In the genomic region with DNA sequence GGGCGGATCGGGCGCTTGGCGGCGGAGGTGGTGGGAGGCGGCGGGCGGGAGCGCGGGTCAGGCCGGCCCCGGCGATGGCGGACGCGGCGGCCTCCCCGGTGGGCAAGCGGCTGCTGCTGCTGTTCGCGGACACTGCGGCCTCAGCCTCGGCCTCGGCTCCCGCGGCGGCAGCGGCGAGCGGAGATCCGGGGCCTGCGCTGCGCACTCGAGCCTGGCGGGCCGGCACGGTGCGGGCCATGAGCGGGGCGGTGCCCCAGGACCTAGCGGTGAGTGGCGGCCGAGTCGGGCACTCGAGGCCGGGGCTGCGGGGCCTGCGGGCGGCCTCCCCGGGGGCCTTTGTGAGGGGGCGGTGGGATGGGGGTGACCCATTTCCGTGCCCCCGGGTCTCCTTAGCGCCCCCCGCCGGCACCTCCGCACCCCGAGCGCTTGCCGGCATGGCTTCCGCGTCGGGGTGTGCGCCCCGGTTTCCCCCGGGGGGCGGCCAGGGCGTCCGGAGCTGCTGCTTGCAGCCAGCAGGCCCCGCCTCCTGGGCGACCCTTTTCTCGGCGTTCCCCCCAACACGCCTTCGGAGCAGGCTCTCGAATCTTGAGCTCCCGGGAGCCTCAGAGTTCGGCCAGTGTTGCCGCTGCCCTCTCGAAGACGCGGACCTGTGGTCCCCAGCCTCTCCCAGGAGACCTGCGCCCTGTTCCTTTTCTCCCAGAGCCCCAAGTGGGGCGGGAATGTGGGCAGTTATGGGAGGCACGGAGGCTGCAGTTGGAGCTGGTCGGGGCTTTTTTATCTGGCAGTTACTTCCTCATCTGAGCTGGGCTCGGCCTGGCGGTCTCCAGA, we compare ENCODE assay signal across 2 cellular contexts.
A peak's percentile ranks its signal among the peaks of the same experiment; 100 is the strongest.
TF ChIP-seq lines count a peak whose summit lies in the region.

No MANE protein-coding gene starts in this region.

TF ChIP-seq in HEK293, 187 proteins besides CTCF, POLR2A, EP300 and RAD21 (continues in another document):
- TF ChIP-seq ZNF843 (tag by site-specific recombination; IDR thresholded peaks at IDR 0.05) (0 out of 2 replicates have a peak, but pooled peaks have one; percentile 15), SP7 (tag by site-specific recombination; IDR thresholded peaks at IDR 0.05) (peak; percentile 37; the same call in 1 of the 2 replicates), ZNF366 (tag by site-specific recombination; conservative IDR thresholded peaks at IDR 0.05) (no peak), ZBTB7A (tag by site-specific recombination; IDR thresholded peaks at IDR 0.05; ENCODE audit: low read depth) (0 out of 2 replicates have a peak, but pooled peaks have one; percentile 45), SP2 (tag by site-specific recombination; IDR thresholded peaks at IDR 0.05) (peak; percentile 58), ZNF837 (tag by site-specific recombination; IDR thresholded peaks at IDR 0.05) (no peak), IKZF3 (tag by site-specific recombination; IDR thresholded peaks at IDR 0.05) (peak; percentile 43; the same call in 1 of the 2 replicates), ZFHX2 (tag by site-specific recombination; conservative IDR thresholded peaks at IDR 0.05) (peak; percentile 39), KLF10 (tag by site-specific recombination; IDR thresholded peaks at IDR 0.05) (0 out of 2 replicates have a peak, but pooled peaks have one; percentile 28), ZNF121 (tag by site-specific recombination; IDR thresholded peaks at IDR 0.05) (no peak), GLIS2 (tag by site-specific recombination; IDR thresholded peaks at IDR 0.05) (peak; percentile 90), SP3 (tag by site-specific recombination; IDR thresholded peaks at IDR 0.05) (peak; percentile 62; the same call in 1 of the 2 replicates), ZNF423 (tag by site-specific recombination; IDR thresholded peaks at IDR 0.05) (peak; percentile 65), ZBTB8A (tag by site-specific recombination; IDR thresholded peaks at IDR 0.05) (peak; percentile 97), ZNF561 (tag by site-specific recombination; IDR thresholded peaks at IDR 0.05; ENCODE audit: borderline replicate concordance) (0 out of 2 replicates have a peak, but pooled peaks have one; percentile 85), ZXDB (tag by site-specific recombination; IDR thresholded peaks at IDR 0.05) (peak; percentile 29), ZIC2 (tag by site-specific recombination; IDR thresholded peaks at IDR 0.05) (peak; percentile 25; the same call in 1 of the 2 replicates)
- TF ChIP-seq, protein P1, sequence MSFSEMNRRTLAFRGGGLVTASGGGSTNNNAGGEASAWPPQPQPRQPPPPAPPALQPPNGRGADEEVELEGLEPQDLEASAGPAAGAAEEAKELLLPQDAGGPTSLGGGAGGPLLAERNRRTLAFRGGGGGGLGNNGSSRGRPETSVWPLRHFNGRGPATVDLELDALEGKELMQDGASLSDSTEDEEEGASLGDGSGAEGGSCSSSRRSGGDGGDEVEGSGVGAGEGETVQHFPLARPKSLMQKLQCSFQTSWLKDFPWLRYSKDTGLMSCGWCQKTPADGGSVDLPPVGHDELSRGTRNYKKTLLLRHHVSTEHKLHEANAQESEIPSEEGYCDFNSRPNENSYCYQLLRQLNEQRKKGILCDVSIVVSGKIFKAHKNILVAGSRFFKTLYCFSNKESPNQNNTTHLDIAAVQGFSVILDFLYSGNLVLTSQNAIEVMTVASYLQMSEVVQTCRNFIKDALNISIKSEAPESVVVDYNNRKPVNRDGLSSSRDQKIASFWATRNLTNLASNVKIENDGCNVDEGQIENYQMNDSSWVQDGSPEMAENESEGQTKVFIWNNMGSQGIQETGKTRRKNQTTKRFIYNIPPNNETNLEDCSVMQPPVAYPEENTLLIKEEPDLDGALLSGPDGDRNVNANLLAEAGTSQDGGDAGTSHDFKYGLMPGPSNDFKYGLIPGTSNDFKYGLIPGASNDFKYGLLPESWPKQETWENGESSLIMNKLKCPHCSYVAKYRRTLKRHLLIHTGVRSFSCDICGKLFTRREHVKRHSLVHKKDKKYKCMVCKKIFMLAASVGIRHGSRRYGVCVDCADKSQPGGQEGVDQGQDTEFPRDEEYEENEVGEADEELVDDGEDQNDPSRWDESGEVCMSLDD (tag by site-specific recombination; IDR thresholded peaks at IDR 0.05) = peak; percentile 94
- TF ChIP-seq, protein P2, sequence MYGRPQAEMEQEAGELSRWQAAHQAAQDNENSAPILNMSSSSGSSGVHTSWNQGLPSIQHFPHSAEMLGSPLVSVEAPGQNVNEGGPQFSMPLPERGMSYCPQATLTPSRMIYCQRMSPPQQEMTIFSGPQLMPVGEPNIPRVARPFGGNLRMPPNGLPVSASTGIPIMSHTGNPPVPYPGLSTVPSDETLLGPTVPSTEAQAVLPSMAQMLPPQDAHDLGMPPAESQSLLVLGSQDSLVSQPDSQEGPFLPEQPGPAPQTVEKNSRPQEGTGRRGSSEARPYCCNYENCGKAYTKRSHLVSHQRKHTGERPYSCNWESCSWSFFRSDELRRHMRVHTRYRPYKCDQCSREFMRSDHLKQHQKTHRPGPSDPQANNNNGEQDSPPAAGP (tag by site-specific recombination; IDR thresholded peaks at IDR 0.05) = peak; percentile 26; the same call in 1 of the 2 replicates
- TF ChIP-seq, protein P3, sequence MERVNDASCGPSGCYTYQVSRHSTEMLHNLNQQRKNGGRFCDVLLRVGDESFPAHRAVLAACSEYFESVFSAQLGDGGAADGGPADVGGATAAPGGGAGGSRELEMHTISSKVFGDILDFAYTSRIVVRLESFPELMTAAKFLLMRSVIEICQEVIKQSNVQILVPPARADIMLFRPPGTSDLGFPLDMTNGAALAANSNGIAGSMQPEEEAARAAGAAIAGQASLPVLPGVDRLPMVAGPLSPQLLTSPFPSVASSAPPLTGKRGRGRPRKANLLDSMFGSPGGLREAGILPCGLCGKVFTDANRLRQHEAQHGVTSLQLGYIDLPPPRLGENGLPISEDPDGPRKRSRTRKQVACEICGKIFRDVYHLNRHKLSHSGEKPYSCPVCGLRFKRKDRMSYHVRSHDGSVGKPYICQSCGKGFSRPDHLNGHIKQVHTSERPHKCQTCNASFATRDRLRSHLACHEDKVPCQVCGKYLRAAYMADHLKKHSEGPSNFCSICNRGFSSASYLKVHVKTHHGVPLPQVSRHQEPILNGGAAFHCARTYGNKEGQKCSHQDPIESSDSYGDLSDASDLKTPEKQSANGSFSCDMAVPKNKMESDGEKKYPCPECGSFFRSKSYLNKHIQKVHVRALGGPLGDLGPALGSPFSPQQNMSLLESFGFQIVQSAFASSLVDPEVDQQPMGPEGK (tag by site-specific recombination; IDR thresholded peaks at IDR 0.05) = peak; percentile 94
- TF ChIP-seq, protein P4, sequence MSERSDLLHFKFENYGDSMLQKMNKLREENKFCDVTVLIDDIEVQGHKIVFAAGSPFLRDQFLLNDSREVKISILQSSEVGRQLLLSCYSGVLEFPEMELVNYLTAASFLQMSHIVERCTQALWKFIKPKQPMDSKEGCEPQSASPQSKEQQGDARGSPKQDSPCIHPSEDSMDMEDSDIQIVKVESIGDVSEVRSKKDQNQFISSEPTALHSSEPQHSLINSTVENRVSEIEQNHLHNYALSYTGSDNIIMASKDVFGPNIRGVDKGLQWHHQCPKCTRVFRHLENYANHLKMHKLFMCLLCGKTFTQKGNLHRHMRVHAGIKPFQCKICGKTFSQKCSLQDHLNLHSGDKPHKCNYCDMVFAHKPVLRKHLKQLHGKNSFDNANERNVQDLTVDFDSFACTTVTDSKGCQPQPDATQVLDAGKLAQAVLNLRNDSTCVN (tag by site-specific recombination; optimal IDR thresholded peaks at IDR 0.05) = peak; percentile 49

TF ChIP-seq in HepG2, 621 proteins besides CTCF, POLR2A, EP300 and RAD21 (continues in another document):
- TF ChIP-seq NCOA1 (CRISPR knock-in tag; IDR thresholded peaks at IDR 0.05) = no peak
- no peak for TF ChIP-seq ZNF367 (CRISPR knock-in tag; IDR thresholded peaks at IDR 0.05; ENCODE audit: borderline replicate concordance)
- TF ChIP-seq, protein P5, sequence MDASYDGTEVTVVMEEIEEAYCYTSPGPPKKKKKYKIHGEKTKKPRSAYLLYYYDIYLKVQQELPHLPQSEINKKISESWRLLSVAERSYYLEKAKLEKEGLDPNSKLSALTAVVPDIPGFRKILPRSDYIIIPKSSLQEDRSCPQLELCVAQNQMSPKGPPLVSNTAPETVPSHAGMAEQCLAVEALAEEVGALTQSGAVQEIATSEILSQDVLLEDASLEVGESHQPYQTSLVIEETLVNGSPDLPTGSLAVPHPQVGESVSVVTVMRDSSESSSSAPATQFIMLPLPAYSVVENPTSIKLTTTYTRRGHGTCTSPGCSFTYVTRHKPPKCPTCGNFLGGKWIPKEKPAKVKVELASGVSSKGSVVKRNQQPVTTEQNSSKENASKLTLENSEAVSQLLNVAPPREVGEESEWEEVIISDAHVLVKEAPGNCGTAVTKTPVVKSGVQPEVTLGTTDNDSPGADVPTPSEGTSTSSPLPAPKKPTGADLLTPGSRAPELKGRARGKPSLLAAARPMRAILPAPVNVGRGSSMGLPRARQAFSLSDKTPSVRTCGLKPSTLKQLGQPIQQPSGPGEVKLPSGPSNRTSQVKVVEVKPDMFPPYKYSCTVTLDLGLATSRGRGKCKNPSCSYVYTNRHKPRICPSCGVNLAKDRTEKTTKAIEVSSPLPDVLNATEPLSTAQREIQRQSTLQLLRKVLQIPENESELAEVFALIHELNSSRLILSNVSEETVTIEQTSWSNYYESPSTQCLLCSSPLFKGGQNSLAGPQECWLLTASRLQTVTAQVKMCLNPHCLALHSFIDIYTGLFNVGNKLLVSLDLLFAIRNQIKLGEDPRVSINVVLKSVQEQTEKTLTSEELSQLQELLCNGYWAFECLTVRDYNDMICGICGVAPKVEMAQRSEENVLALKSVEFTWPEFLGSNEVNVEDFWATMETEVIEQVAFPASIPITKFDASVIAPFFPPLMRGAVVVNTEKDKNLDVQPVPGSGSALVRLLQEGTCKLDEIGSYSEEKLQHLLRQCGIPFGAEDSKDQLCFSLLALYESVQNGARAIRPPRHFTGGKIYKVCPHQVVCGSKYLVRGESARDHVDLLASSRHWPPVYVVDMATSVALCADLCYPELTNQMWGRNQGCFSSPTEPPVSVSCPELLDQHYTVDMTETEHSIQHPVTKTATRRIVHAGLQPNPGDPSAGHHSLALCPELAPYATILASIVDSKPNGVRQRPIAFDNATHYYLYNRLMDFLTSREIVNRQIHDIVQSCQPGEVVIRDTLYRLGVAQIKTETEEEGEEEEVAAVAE (CRISPR knock-in tag; IDR thresholded peaks at IDR 0.05; ENCODE audit: borderline replicate concordance) = no peak
- no peak for TF ChIP-seq JUNB (CRISPR knock-in tag; IDR thresholded peaks at IDR 0.05; ENCODE audit: borderline replicate concordance)
- peak; percentile 69 for TF ChIP-seq SAP130 (CRISPR knock-in tag; IDR thresholded peaks at IDR 0.05; ENCODE audit: low read depth)
- no peak for TF ChIP-seq SP1 (IDR thresholded peaks at IDR 0.05)
- no peak for TF ChIP-seq SP1 (CRISPR knock-in tag; IDR thresholded peaks at IDR 0.05)
- TF ChIP-seq, protein P6, sequence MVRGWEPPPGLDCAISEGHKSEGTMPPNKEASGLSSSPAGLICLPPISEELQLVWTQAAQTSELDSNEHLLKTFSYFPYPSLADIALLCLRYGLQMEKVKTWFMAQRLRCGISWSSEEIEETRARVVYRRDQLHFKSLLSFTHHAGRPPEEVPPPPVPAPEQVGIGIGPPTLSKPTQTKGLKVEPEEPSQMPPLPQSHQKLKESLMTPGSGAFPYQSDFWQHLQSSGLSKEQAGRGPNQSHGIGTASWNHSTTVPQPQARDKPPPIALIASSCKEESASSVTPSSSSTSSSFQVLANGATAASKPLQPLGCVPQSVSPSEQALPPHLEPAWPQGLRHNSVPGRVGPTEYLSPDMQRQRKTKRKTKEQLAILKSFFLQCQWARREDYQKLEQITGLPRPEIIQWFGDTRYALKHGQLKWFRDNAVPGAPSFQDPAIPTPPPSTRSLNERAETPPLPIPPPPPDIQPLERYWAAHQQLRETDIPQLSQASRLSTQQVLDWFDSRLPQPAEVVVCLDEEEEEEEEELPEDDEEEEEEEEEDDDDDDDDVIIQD (CRISPR knock-in tag; IDR thresholded peaks at IDR 0.05; ENCODE audit: low read depth) = no peak
- no peak for TF ChIP-seq NFE2L1 (CRISPR knock-in tag; IDR thresholded peaks at IDR 0.05; ENCODE audit: borderline replicate concordance)
- no peak for TF ChIP-seq U2AF1 (optimal IDR thresholded peaks at IDR 0.05; ENCODE audit: low read depth, low read length)
- no peak for TF ChIP-seq SNAI1 (CRISPR knock-in tag; IDR thresholded peaks at IDR 0.05; ENCODE audit: borderline replicate concordance)
- TF ChIP-seq, protein P7, sequence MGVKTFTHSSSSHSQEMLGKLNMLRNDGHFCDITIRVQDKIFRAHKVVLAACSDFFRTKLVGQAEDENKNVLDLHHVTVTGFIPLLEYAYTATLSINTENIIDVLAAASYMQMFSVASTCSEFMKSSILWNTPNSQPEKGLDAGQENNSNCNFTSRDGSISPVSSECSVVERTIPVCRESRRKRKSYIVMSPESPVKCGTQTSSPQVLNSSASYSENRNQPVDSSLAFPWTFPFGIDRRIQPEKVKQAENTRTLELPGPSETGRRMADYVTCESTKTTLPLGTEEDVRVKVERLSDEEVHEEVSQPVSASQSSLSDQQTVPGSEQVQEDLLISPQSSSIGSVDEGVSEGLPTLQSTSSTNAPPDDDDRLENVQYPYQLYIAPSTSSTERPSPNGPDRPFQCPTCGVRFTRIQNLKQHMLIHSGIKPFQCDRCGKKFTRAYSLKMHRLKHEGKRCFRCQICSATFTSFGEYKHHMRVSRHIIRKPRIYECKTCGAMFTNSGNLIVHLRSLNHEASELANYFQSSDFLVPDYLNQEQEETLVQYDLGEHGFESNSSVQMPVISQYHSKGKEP (CRISPR knock-in tag; IDR thresholded peaks at IDR 0.05) = no peak
- TF ChIP-seq POLR2G (IDR thresholded peaks at IDR 0.05; ENCODE audit: low read depth, low read length) = 0 out of 2 replicates have a peak, but pooled peaks have one; percentile 52
- TF ChIP-seq, protein P8, sequence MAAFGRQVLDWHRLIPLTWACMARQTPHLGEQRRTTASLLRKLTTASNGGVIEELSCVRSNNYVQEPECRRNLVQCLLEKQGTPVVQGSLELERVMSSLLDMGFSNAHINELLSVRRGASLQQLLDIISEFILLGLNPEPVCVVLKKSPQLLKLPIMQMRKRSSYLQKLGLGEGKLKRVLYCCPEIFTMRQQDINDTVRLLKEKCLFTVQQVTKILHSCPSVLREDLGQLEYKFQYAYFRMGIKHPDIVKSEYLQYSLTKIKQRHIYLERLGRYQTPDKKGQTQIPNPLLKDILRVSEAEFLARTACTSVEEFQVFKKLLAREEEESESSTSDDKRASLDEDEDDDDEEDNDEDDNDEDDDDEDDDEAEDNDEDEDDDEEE (CRISPR knock-in tag; IDR thresholded peaks at IDR 0.05) = peak; percentile 56; the same call in 1 of the 2 replicates
- TF ChIP-seq FOSL1 (CRISPR knock-in tag; IDR thresholded peaks at IDR 0.05; ENCODE audit: borderline replicate concordance) = no peak
- TF ChIP-seq, protein P9, sequence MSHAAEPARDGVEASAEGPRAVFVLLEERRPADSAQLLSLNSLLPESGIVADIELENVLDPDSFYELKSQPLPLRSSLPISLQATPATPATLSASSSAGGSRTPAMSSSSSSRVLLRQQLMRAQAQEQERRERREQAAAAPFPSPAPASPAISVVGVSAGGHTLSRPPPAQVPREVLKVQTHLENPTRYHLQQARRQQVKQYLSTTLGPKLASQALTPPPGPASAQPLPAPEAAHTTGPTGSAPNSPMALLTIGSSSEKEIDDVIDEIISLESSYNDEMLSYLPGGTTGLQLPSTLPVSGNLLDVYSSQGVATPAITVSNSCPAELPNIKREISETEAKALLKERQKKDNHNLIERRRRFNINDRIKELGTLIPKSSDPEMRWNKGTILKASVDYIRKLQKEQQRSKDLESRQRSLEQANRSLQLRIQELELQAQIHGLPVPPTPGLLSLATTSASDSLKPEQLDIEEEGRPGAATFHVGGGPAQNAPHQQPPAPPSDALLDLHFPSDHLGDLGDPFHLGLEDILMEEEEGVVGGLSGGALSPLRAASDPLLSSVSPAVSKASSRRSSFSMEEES (CRISPR knock-in tag; IDR thresholded peaks at IDR 0.05) = no peak
- TF ChIP-seq, protein P10, sequence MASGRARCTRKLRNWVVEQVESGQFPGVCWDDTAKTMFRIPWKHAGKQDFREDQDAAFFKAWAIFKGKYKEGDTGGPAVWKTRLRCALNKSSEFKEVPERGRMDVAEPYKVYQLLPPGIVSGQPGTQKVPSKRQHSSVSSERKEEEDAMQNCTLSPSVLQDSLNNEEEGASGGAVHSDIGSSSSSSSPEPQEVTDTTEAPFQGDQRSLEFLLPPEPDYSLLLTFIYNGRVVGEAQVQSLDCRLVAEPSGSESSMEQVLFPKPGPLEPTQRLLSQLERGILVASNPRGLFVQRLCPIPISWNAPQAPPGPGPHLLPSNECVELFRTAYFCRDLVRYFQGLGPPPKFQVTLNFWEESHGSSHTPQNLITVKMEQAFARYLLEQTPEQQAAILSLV (CRISPR knock-in tag; IDR thresholded peaks at IDR 0.05; ENCODE audit: borderline replicate concordance) = 0 out of 2 replicates have a peak, but pooled peaks have one; percentile 13
